In genomic region chr7:157253850-157254249, GRCh38 we compare ENCODE assay signal across 12 cellular contexts.
DNase-seq lines count a peak whose midpoint lies in the region; ATAC-seq, FAIRE-seq and TF ChIP-seq lines count a peak whose summit lies in the region.
"Had no signal": no experiment of that assay in that cellular context is flagged by ENCODE, and none has a peak within 500 bp of the region (broad histone marks: within the 10 kb centered on the region; RNA-seq: fewer than 3 reads in every experiment).

No MANE protein-coding gene starts in this region.

- H2AFZ ChIP-seq in HepG2 (ENCODE audit: low read length) (no peak overlapping the region), smooth muscle cell (ENCODE audit: low read depth) (no peak overlapping the region)

- 95% methylated on average over 11 of the region's 11 CpGs for WGBS in HepG2 (ENCODE audit: low lambda C conversion rate)
- 95% methylated on average over 11 of the region's 11 CpGs for WGBS in smooth muscle cell (ENCODE audit: low lambda C conversion rate)

- no peaks in the 10 kb centered on the region for H3K79me2 ChIP-seq in HepG2 (ENCODE audit: insufficient read depth, low read length)
- no peaks in the 10 kb centered on the region for H3K79me2 ChIP-seq in smooth muscle cell (ENCODE audit: low read depth)

- H3F3A ChIP-seq in smooth muscle cell (ENCODE audit: low read depth): no peaks in the 10 kb centered on the region

- no peak for ATAC-seq in HepG2
- ATAC-seq in HG02973 (IDR thresholded peaks at IDR 0.05; ENCODE audit: unreplicated experiment): no peak
- ATAC-seq in HG02885 (IDR thresholded peaks at IDR 0.05; ENCODE audit: poor library complexity, unreplicated experiment): no peak
- no peak for ATAC-seq in HG03135 (IDR thresholded peaks at IDR 0.05; ENCODE audit: unreplicated experiment)
- ATAC-seq: GM12878 had no signal

- intact Hi-C loops in A673 (cut with micrococcal nuclease; ENCODE audit: unreplicated experiment): no loop called here
- intact Hi-C loops in HepG2 (cut with micrococcal nuclease; ENCODE audit: unreplicated experiment): no loop called here

- H3K27me3 ChIP-seq in A673 (replicated peaks; ENCODE audit: insufficient read depth, low read depth, low read length, poor library complexity): no peaks in the 10 kb centered on the region
- H3K27me3 ChIP-seq in HepG2 (ENCODE audit: control insufficient read depth in 1 of 2, insufficient read depth in 2 of 2, low read length in 2 of 2): no peaks in the 10 kb centered on the region
- H3K27me3 ChIP-seq in smooth muscle cell (ENCODE audit: low read depth): no peaks in the 10 kb centered on the region

- no peaks in the 10 kb centered on the region for H4K20me1 ChIP-seq in HepG2 (ENCODE audit: insufficient read depth, low read length)
- H4K20me1 ChIP-seq in smooth muscle cell (ENCODE audit: low read depth): no peaks in the 10 kb centered on the region

- no peak for FAIRE-seq in HepG2 (lab: Jason Lieb, UNC)
- FAIRE-seq: GM12878 had no signal

- no peak for TF ChIP-seq POLR2A in HepG2 (IDR thresholded peaks at IDR 0.05; ENCODE audit: insufficient read depth in 1 of 2, low read depth in 2 of 2, low read length in 2 of 2)

- H3K9ac ChIP-seq in HepG2 (ENCODE audit: insufficient read depth, low read depth, low read length) (no peak overlapping the region), smooth muscle cell (ENCODE audit: low read depth) (no peak overlapping the region)

- POLR2A ChIA-PET in A673 (lab: Charles Lee; ENCODE audit: low non-redundant PET) (no interaction called here), HepG2 (lab: Yijun Ruan, JAX) (no interaction called here)

- no peak for TF ChIP-seq RAD21 in HepG2 (CRISPR knock-in tag; IDR thresholded peaks at IDR 0.05)

- H3K4me2 ChIP-seq in HepG2 (ENCODE audit: low read depth, low read length) (no peak overlapping the region), smooth muscle cell (no peak overlapping the region)

- DNase-seq in A673 (ENCODE audit: low spot score) (peak; percentile 32), NCI-H128 (lab: John Stamatoyannopoulos, UW; ENCODE audit: unreplicated experiment) (peak; percentile 48), amygdala (lab: John Stamatoyannopoulos, UW) (peak in 44 of 56 donors; percentile 8 to 80 (median 37)), HepG2 (ENCODE audit: low spot score) (no peak), smooth muscle cell (lab: John Stamatoyannopoulos, UW; ENCODE audit: unreplicated experiment) (no peak)
- DNase-seq: activated B cell treated with CpG ODN at 0.5 μM for 24 hours; activated effector memory CD4-positive, alpha-beta T cell treated with Interleukin-2 at 50 U/mL for 16 hours; effector CD4-positive, alpha-beta T cell had no signal

- peak; percentile 36; the same call in 1 of the 2 replicates for TF ChIP-seq CTCF in A673 (conservative IDR thresholded peaks at IDR 0.05; ENCODE audit: low read depth, low read length)
- 0 out of 2 replicates have a peak, but pooled peaks have one; percentile 9 for TF ChIP-seq CTCF in HepG2 (CRISPR knock-in tag; IDR thresholded peaks at IDR 0.05)
- no peak for TF ChIP-seq CTCF in smooth muscle cell (IDR thresholded peaks at IDR 0.05; ENCODE audit: borderline replicate concordance, insufficient read depth, poor library complexity, severe bottlenecking)

- H3K36me3 ChIP-seq in A673 (ENCODE audit: insufficient read depth, low read length, poor library complexity, severe bottlenecking): peaks cover 56% of the 10 kb centered on the region
- peaks cover 17 to 62% of the 10 kb centered on the region in 2 experiments for H3K36me3 ChIP-seq in HepG2 (replicated peaks in 1 of 2; ENCODE audit: control insufficient read depth in 1 of 2, insufficient read depth in 2 of 2, low read length in 2 of 2)
- peaks cover 15% of the 10 kb centered on the region for H3K36me3 ChIP-seq in smooth muscle cell (ENCODE audit: low read depth)

- in situ Hi-C loops in HepG2 (cut with HindIII; ENCODE audit: extremely low pct_ligation_motif_present, low pct_unique_long_range_greater_than_20kb): loop anchor here (25.0 kb wide), 1 partner anchor 292 kb away; no protein-coding TSS in a partner anchor

- H3K9me3 ChIP-seq in A673 (ENCODE audit: low read depth, low read length, poor library complexity, severe bottlenecking): no peaks in the 10 kb centered on the region
- H3K9me3 ChIP-seq in HepG2 (ENCODE audit: low read length): no peaks in the 10 kb centered on the region
- H3K9me3 ChIP-seq in smooth muscle cell (replicated peaks; ENCODE audit: low read depth): no peaks in the 10 kb centered on the region

- CTCF ChIA-PET in A673 (lab: Charles Lee) (no interaction called here), HepG2 (lab: Yijun Ruan, JAX; ENCODE audit: low intra/inter-chr PET ratio, low total read pairs) (no interaction called here)

- no peak for TF ChIP-seq EP300 in HepG2 (IDR thresholded peaks at IDR 0.05; ENCODE audit: low read depth in 2 of 2, low read length in 2 of 2)
- no peak for TF ChIP-seq EP300 in HepG2 (CRISPR knock-in tag; IDR thresholded peaks at IDR 0.05; ENCODE audit: borderline replicate concordance)

- H3K4me1 ChIP-seq in A673 (ENCODE audit: insufficient read depth, low read length, poor library complexity, severe bottlenecking) (no peaks in the 10 kb centered on the region), HepG2 (ENCODE audit: insufficient read depth, low read length) (no peaks in the 10 kb centered on the region), smooth muscle cell (ENCODE audit: low read depth) (no peaks in the 10 kb centered on the region)

- H3K4me3 ChIP-seq in A673 (ENCODE audit: low read depth, low read length, poor library complexity, severe bottlenecking): no peak overlapping the region
- no peak overlapping the region for H3K4me3 ChIP-seq in HepG2 (replicated peaks in 1 of 3; ENCODE audit: insufficient read depth in 1 of 3, low read depth in 2 of 3, low read length in 3 of 3)
- no peak overlapping the region for H3K4me3 ChIP-seq in smooth muscle cell
- H3K4me3 ChIP-seq: GM12878 had no signal

- no peak overlapping the region for H3K27ac ChIP-seq in A673 (ENCODE audit: low read depth, low read length, poor library complexity, severe bottlenecking)
- H3K27ac ChIP-seq in HepG2 (ENCODE audit: extremely low read length, insufficient read depth, low read length): no peak overlapping the region
- H3K27ac ChIP-seq in smooth muscle cell (ENCODE audit: low read depth): no peak overlapping the region

- BruUV-seq in A673 (replicated peaks; lab: Mats Ljungman, UMichigan) (no TSS peak), HepG2 (replicated peaks; lab: Mats Ljungman, UMichigan) (no TSS peak)

TF ChIP-seq in HepG2, 621 proteins besides CTCF, POLR2A, EP300 and RAD21 (continues in another document):
- TF ChIP-seq ZBTB33 (CRISPR knock-in tag; IDR thresholded peaks at IDR 0.05): peak; percentile 95
- no peak for TF ChIP-seq YEATS2 (CRISPR knock-in tag; IDR thresholded peaks at IDR 0.05; ENCODE audit: borderline replicate concordance)
- no peak for TF ChIP-seq ZXDC (CRISPR knock-in tag; IDR thresholded peaks at IDR 0.05)
- TF ChIP-seq ZBTB49 (CRISPR knock-in tag; IDR thresholded peaks at IDR 0.05; ENCODE audit: borderline replicate concordance): no peak
- no peak for TF ChIP-seq ZNF329 (CRISPR knock-in tag; IDR thresholded peaks at IDR 0.05; ENCODE audit: low read depth)

Comparison
In these comparisons a context has a peak if more than half of its experiments do, and no peak if none do; other contexts are left out.
1. DNase-seq: peak in A673 (single experiment), NCI-H128 (single experiment) and amygdala (44 of 56); none in HepG2 (single experiment) and smooth muscle cell (single experiment).